Comparison of ENCODE assay signal across 8 cellular contexts in the genomic region with DNA sequence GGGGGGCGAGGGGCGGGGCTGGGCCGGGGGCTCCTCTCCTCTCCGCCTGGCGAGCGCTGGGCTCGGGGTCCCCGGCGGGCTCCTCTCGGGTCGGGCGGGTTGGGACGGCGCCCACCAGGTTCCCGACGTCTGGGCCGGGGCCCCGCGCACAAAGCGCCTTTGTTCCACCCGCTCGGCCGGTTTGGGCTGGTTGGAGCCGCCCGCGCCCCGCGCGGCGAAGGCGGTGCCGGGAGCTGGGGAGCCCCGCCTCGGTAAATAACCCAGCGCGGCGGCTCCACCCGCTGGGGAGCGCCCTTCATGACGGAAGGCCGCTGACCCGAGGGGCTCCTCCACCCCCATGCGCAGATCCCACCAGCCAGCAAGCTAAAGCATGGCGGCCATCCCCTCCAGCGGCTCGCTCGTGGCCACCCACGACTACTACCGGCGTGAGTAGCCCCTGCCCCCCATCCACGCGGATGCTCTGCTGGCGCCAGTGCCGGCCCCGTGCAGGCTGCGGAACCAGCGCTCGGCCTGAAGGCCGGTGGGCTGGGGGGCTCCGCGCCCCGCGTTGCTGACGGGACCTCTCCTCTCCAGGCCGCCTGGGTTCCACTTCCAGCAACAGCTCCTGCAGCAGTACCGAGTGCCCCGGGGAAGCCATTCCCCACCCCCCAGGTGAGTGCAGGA. TPM values are rescaled to one million over a fixed set of nuclear protein-coding genes. Genes with fewer than 3 reads are reported as not detected.
DNase-seq lines count a peak whose midpoint lies in the region; ATAC-seq and TF ChIP-seq lines count a peak whose summit lies in the region.

No MANE protein-coding gene starts in this region.

- no peaks in the 10 kb centered on the region for H3K36me3 ChIP-seq in stomach smooth muscle (ENCODE audit: control insufficient read depth in 2 of 2, insufficient read depth in 2 of 2, low read length in 2 of 2)

- H3K4me1 Mint-ChIP-seq in neural crest cell = peaks cover 18% of the 10 kb centered on the region

- peak overlapping the region; percentile 86 for H3K4me3 ChIP-seq in AG10803 (ENCODE audit: low read length)
- H3K4me3 ChIP-seq in stomach smooth muscle (ENCODE audit: low read length in 2 of 2) = peak overlapping the region; percentile 79 to 88

- peak overlapping the region; percentile 71 to 78 for H3K9ac ChIP-seq in stomach smooth muscle (ENCODE audit: low read length in 2 of 2)

- H3K27ac ChIP-seq in foreskin keratinocyte (peak overlapping the region; percentile 85), stomach smooth muscle (ENCODE audit: low read length) (peak overlapping the region; percentile 31)

- TF ChIP-seq CTCF in AG10803 (conservative IDR thresholded peaks at IDR 0.05; ENCODE audit: low read length) (no peak; the same call in 1 of the 2 replicates), foreskin keratinocyte (conservative IDR thresholded peaks at IDR 0.05) (peak; percentile 39), neural crest cell (conservative IDR thresholded peaks at IDR 0.05) (peak; percentile 20)

- no peaks in the 10 kb centered on the region for H3K9me3 ChIP-seq in stomach smooth muscle (ENCODE audit: control insufficient read depth in 2 of 2, low read length in 2 of 2)

- no peaks in the 10 kb centered on the region for H3K9me3 Mint-ChIP-seq in neural crest cell

- peaks cover 5% of the 10 kb centered on the region for H3K36me3 Mint-ChIP-seq in neural crest cell (ENCODE audit: low read depth)

- H3K27me3 Mint-ChIP-seq in neural crest cell (ENCODE audit: low read depth) = peaks cover 13% of the 10 kb centered on the region

- no peaks in the 10 kb centered on the region for H3K27me3 ChIP-seq in foreskin keratinocyte
- no peaks in the 10 kb centered on the region for H3K27me3 ChIP-seq in stomach smooth muscle (ENCODE audit: control insufficient read depth in 1 of 2, insufficient read depth in 2 of 2, low read length in 2 of 2)

- H3K4me1 ChIP-seq in foreskin keratinocyte (peaks cover 3% of the 10 kb centered on the region), stomach smooth muscle (ENCODE audit: control insufficient read depth, insufficient read depth, low read length) (peaks cover 21% of the 10 kb centered on the region)

- H3K27ac Mint-ChIP-seq in neural crest cell (ENCODE audit: unreplicated experiment) = peak overlapping the region; percentile 98

- peak overlapping the region; percentile 90 for H3K4me3 Mint-ChIP-seq in neural crest cell

- ATAC-seq in GM19023 (IDR thresholded peaks at IDR 0.05; ENCODE audit: unreplicated experiment) (peak; percentile 49), HG03175 (IDR thresholded peaks at IDR 0.05; ENCODE audit: unreplicated experiment) (peak; percentile 55), foreskin keratinocyte (peak; percentile 72)

- peak; percentile 62 for DNase-seq in AG10803 (ENCODE audit: low read depth)
- peak; percentile 32 for DNase-seq in OCI-M1 (lab: John Stamatoyannopoulos, UW)
- peak; percentile 67 for DNase-seq in activated gamma-delta T cell (lab: John Stamatoyannopoulos, UW)
- DNase-seq in foreskin keratinocyte = peak; percentile 38 to 40
- DNase-seq in neural crest cell (ENCODE audit: low read depth, low spot score) = peak; percentile 57

RNA-seq across cellular contexts. Expression of gene PPDPF, which starts 0.5 kb away (rescaled TPM):
- total RNA-seq in foreskin keratinocyte (181 and 190 TPM in 2 replicates), neural crest cell (193 and 201 TPM in 2 replicates)
- 575 and 701 TPM in 2 replicates for polyA plus RNA-seq in foreskin keratinocyte

RNA-seq across cellular contexts. Expression of gene PTK6, which starts 16.1 kb away (rescaled TPM):
- total RNA-seq in foreskin keratinocyte (15.7 and 21.8 TPM in 2 replicates), neural crest cell (not detected in 2 replicates)
- 15.2 and 22.0 TPM in 2 replicates for polyA plus RNA-seq in foreskin keratinocyte

RNA-seq across cellular contexts. Expression of gene EEF1A2, which starts 22.2 kb away (rescaled TPM):
- total RNA-seq in foreskin keratinocyte = 0.04 TPM in 1 of 2 replicates, not detected in the other
- 0.08 and 0.09 TPM in 2 replicates for polyA plus RNA-seq in foreskin keratinocyte
- 4.5 and 4.6 TPM in 2 replicates for total RNA-seq in neural crest cell

RNA-seq across cellular contexts. Expression of gene SRMS, which starts 26.5 kb away (rescaled TPM):
- total RNA-seq in foreskin keratinocyte = 0.11 and 0.17 TPM in 2 replicates
- 0.04 and 0.09 TPM in 2 replicates for polyA plus RNA-seq in foreskin keratinocyte
- not detected in 2 replicates for total RNA-seq in neural crest cell

RNA-seq across cellular contexts. Expression of gene FNDC11, which starts 32.9 kb away (rescaled TPM):
- total RNA-seq in foreskin keratinocyte (0.53 and 0.78 TPM in 2 replicates), neural crest cell (1.5 and 1.9 TPM in 2 replicates)
- polyA plus RNA-seq in foreskin keratinocyte = 0.67 and 0.68 TPM in 2 replicates

Comparison
In these comparisons a context has a peak if more than half of its experiments do, and no peak if none do; other contexts are left out.
1. Peak in every context shown above with its lines: DNase-seq, ATAC-seq, H3K4me3 ChIP-seq and H3K27ac ChIP-seq.
2. RNA of gene PTK6, which starts 16.1 kb away (total RNA-seq): 15.7 to 21.8 TPM in foreskin keratinocyte; not detected in neural crest cell; every median in the first group is over 10 times any median in the second.